8 cellular contexts compared by ENCODE assay signal in genomic region chr14:49767473-49768300, GRCh38. TPM values are rescaled to one million over a fixed set of nuclear protein-coding genes. Genes with fewer than 3 reads are reported as not detected.
A peak's percentile ranks its signal among the peaks of the same experiment; 100 is the strongest.
DNase-seq lines count a peak whose midpoint lies in the region; ATAC-seq and TF ChIP-seq lines count a peak whose summit lies in the region.

KLHDC2 (plus strand) TSS chr14:49768153; CDS start chr14:49768469, 316 bp downstream.

- no peaks in the 10 kb centered on the region for H3K36me3 ChIP-seq in BJ (ENCODE audit: control insufficient read depth, insufficient read depth, low read length)

- peaks cover 2% of the 10 kb centered on the region for H3K36me3 Mint-ChIP-seq in chondrocyte (ENCODE audit: low read depth)

- H3K9me3 Mint-ChIP-seq in chondrocyte (ENCODE audit: low read depth): no peaks in the 10 kb centered on the region

- H3K27ac Mint-ChIP-seq in chondrocyte (ENCODE audit: unreplicated experiment): peak within 1 kb of the TSS; percentile 100

- peak; percentile 72 for TF ChIP-seq POLR2A in GM19193 (IDR thresholded peaks at IDR 0.05; ENCODE audit: extremely low read depth, insufficient read depth, insufficient read length)

- H3K27me3 Mint-ChIP-seq in chondrocyte (ENCODE audit: low read depth): no peaks in the 10 kb centered on the region

- H3K4me1 Mint-ChIP-seq in chondrocyte (ENCODE audit: low read depth): peaks cover 37% of the 10 kb centered on the region

- DNase-seq in BJ (ENCODE audit: low read depth): peak; percentile 27
- peak; percentile 88 for DNase-seq in NCI-H510A (lab: John Stamatoyannopoulos, UW)
- peak; percentile 80 for DNase-seq in activated CD4-positive, alpha-beta T cell treated with anti-CD3 and anti-CD28 coated beads for 24 hours (ENCODE audit: low read depth in 2 of 2)
- peak; percentile 95 for DNase-seq in chondrocyte (ENCODE audit: low spot score)
- peak; percentile 69 to 85 (median 74) for DNase-seq in stimulated activated CD4-positive, alpha-beta T cell treated with anti-CD3 and anti-CD28 coated beads, Interleukin-1b, Interleukin-23, amount 100 ng/mL, for 24 hours (ENCODE audit: low read depth in 4 of 4, low spot score in 1 of 4)

- TF ChIP-seq CTCF in BJ (IDR thresholded peaks at IDR 0.05; ENCODE audit: insufficient read depth, low read depth, low read length) (no peak), chondrocyte (IDR thresholded peaks at IDR 0.05) (peak; percentile 75)

- peak within 1 kb of the TSS; percentile 99 for H3K4me3 Mint-ChIP-seq in chondrocyte (ENCODE audit: unreplicated experiment)

- H3K27me3 ChIP-seq in BJ (ENCODE audit: control insufficient read depth, insufficient read depth, low read length) (no peaks in the 10 kb centered on the region), layer of hippocampus (ENCODE audit: control insufficient read depth, insufficient read depth, low read length) (no peaks in the 10 kb centered on the region)

- peak within 1 kb of the TSS; percentile 68 for H3K4me3 ChIP-seq in BJ (ENCODE audit: low read depth, low read length)

- CTCF ChIA-PET in BJ (lab: Yijun Ruan, JAX): interaction anchor here (0.7 to 3.1 kb wide), 9 partner anchors 13 to 1072 kb away, joined by 3 to 11 read pairs (median 4); partner anchors contain the start of genes DNAAF2 and NEMF

- POLR2A ChIA-PET in BJ (lab: Charles Lee): interaction anchor here (0.6 to 0.8 kb wide), 8 partner anchors 25 to 320 kb away, joined by 3 to 5 read pairs (median 3); partner anchors contain the start of genes KLHDC1 and NEMF

- ATAC-seq in HG03432 (IDR thresholded peaks at IDR 0.05; ENCODE audit: unreplicated experiment): peak; percentile 96

- H3K27ac ChIP-seq in layer of hippocampus (ENCODE audit: low read depth, low read length): peak within 1 kb of the TSS; percentile 96

RNA-seq across cellular contexts. Expression of gene KLHDC2, which starts in this region (rescaled TPM):
- polyA plus RNA-seq in BJ (2011; rRNA removed): 47.3 and 66.1 TPM in 2 replicates
- 24.5 and 27.6 TPM in 2 replicates for polyA minus RNA-seq in BJ (2011; rRNA and poly(A)+ RNA removed)
- total RNA-seq in chondrocyte: 46.4 to 58.6 TPM (median 49.0 TPM) in 3 replicates

Comparison
In these comparisons a context has a peak if more than half of its experiments do, and no peak if none do; other contexts are left out.
1. Peak in every context shown above with its lines: DNase-seq, ATAC-seq, H3K4me3 ChIP-seq and H3K27ac ChIP-seq.
2. DNase-seq: peak in every context shown above with its lines; median percentile 95 in chondrocyte; 88 in NCI-H510A; 80 in activated CD4-positive, alpha-beta T cell treated with anti-CD3 and anti-CD28 coated beads for 24 hours; 74 in stimulated activated CD4-positive, alpha-beta T cell treated with anti-CD3 and anti-CD28 coated beads, Interleukin-1b, Interleukin-23, amount 100 ng/mL, for 24 hours; 27 in BJ.